16 cellular contexts compared by ENCODE assay signal in genomic region chr11:105282658-105283057, GRCh38.
A peak's percentile ranks its signal among the peaks of the same experiment; 100 is the strongest.
DNase-seq lines count a peak whose midpoint lies in the region; ATAC-seq and TF ChIP-seq lines count a peak whose summit lies in the region.
"Had no signal": no experiment of that assay in that cellular context is flagged by ENCODE, and none has a peak within 500 bp of the region (broad histone marks: within the 10 kb centered on the region; RNA-seq: fewer than 3 reads in every experiment).

No MANE protein-coding gene starts in this region.

- no peaks in the 10 kb centered on the region for H3K36me3 ChIP-seq in Peyer's patch

- peaks cover 5% of the 10 kb centered on the region for H3K4me1 Mint-ChIP-seq in mesothelial cell of epicardium
- H3K4me1 Mint-ChIP-seq: B cell; CD4-positive, CD25-positive, alpha-beta regulatory T cell; CD8-positive, alpha-beta memory T cell; H9 had no signal

- no peak for TF ChIP-seq POLR2A in Peyer's patch (IDR thresholded peaks at IDR 0.05)

- no peaks in the 10 kb centered on the region for H3K9me3 ChIP-seq in Peyer's patch

- peak overlapping the region; percentile 59 for H3K27ac Mint-ChIP-seq in mesothelial cell of epicardium
- H3K27ac Mint-ChIP-seq: B cell; CD4-positive, CD25-positive, alpha-beta regulatory T cell; CD8-positive, alpha-beta memory T cell; H9 had no signal

- ATAC-seq in HG03442 (IDR thresholded peaks at IDR 0.05; ENCODE audit: unreplicated experiment) (no peak), HG02759 (IDR thresholded peaks at IDR 0.05; ENCODE audit: unreplicated experiment) (no peak)

- peaks cover 28% of the 10 kb centered on the region for H3K9me3 Mint-ChIP-seq in mesothelial cell of epicardium
- H3K9me3 Mint-ChIP-seq: CD4-positive, CD25-positive, alpha-beta regulatory T cell; CD8-positive, alpha-beta memory T cell had no signal

- DNase-seq in NCI-H226 (peak; percentile 38), amniotic epithelial cell (ENCODE audit: low read depth) (peak; percentile 62), fibroblast of the aortic adventitia (ENCODE audit: low read depth) (peak; percentile 16), mesothelial cell of epicardium (ENCODE audit: low spot score in 2 of 2, unreplicated experiment in 2 of 2) (no peak), mesenteric fat pad (ENCODE audit: low spot score) (no peak), Peyer's patch (no peak)
- DNase-seq: C1 segment of cervical spinal cord; CD4-positive, CD25-positive, alpha-beta regulatory T cell; CD8-positive, alpha-beta memory T cell; COR-L47; DMS 273 treated with DMSO at 0.1 percent for 48 hours; H9 had no signal

- no peak overlapping the region for H3K27ac ChIP-seq in Peyer's patch
- H3K27ac ChIP-seq: HL-60 had no signal

- TF ChIP-seq CTCF in fibroblast of the aortic adventitia (IDR thresholded peaks at IDR 0.05; ENCODE audit: insufficient read depth, low read length) (no peak), mesothelial cell of epicardium (IDR thresholded peaks at IDR 0.05; ENCODE audit: unreplicated experiment) (no peak), Peyer's patch (IDR thresholded peaks at IDR 0.05) (no peak)

- peaks cover 2% of the 10 kb centered on the region for H3K36me3 Mint-ChIP-seq in mesothelial cell of epicardium
- H3K36me3 Mint-ChIP-seq: CD4-positive, CD25-positive, alpha-beta regulatory T cell; CD8-positive, alpha-beta memory T cell had no signal

- H3K27me3 ChIP-seq in Peyer's patch: no peaks in the 10 kb centered on the region

- H3K27me3 Mint-ChIP-seq in mesothelial cell of epicardium (ENCODE audit: low read depth): no peaks in the 10 kb centered on the region
- H3K27me3 Mint-ChIP-seq: B cell had no signal

- no peaks in the 10 kb centered on the region for H3K4me1 ChIP-seq in Peyer's patch

- no peak overlapping the region for H3K4me3 ChIP-seq in fibroblast of the aortic adventitia (ENCODE audit: low read depth, low read length)
- no peak overlapping the region for H3K4me3 ChIP-seq in Peyer's patch

- no peak overlapping the region for H3K4me3 Mint-ChIP-seq in mesothelial cell of epicardium
- H3K4me3 Mint-ChIP-seq: B cell; CD4-positive, CD25-positive, alpha-beta regulatory T cell; CD8-positive, alpha-beta memory T cell; H9 had no signal

Comparison
In these comparisons a context has a peak if more than half of its experiments do, and no peak if none do; other contexts are left out.
1. DNase-seq: peak in NCI-H226 (single experiment), amniotic epithelial cell (single experiment) and fibroblast of the aortic adventitia (single experiment); none in mesothelial cell of epicardium (0 of 2), mesenteric fat pad (single experiment) and Peyer's patch (0 of 3).